8 cellular contexts compared by ENCODE assay signal in genomic region chr9:37080165-37080627, GRCh38. TPM values are rescaled to one million over a fixed set of nuclear protein-coding genes. Genes with fewer than 3 reads are reported as not detected.
DNase-seq lines count a peak whose midpoint lies in the region; ATAC-seq and TF ChIP-seq lines count a peak whose summit lies in the region.
"Not testable (repeated sequence)": the region's sequence is repeated elsewhere in the genome, so short reads cannot be mapped to it uniquely, and the experiment has no call there.

No MANE protein-coding gene starts in this region.

- DNase-seq in Karpas-422, upper lobe of right lung: not testable (repeated sequence)
- peak; percentile 37 for DNase-seq in activated CD4-positive, alpha-beta T cell treated with anti-CD3 and anti-CD28 coated beads for 48 hours
- peak; percentile 47 for DNase-seq in colonic mucosa

- H3K4me3 ChIP-seq in GM12875 (ENCODE audit: low read depth, low read length), result peak overlapping the region; percentile 97
- peak overlapping the region; percentile 92 for H3K4me3 ChIP-seq in Karpas-422 (ENCODE audit: low read length)
- peak overlapping the region; percentile 59 for H3K4me3 ChIP-seq in colonic mucosa
- H3K4me3 ChIP-seq in iPS-15b (ENCODE audit: low read depth, low read length), result peak overlapping the region; percentile 90
- peak overlapping the region; percentile 87 to 95 for H3K4me3 ChIP-seq in neutrophil (ENCODE audit: low read depth in 1 of 2, low read length in 1 of 2)
- H3K4me3 ChIP-seq in upper lobe of right lung, result peak overlapping the region; percentile 85

- not testable (repeated sequence) for H2AFZ ChIP-seq in Karpas-422 (ENCODE audit: low read length)

- not testable (repeated sequence) for H3K36me3 ChIP-seq in Karpas-422 (ENCODE audit: insufficient read depth, low read length); colonic mucosa; iPS-15b (ENCODE audit: control insufficient read depth, insufficient read depth, low read length); neutrophil; upper lobe of right lung

- H3K27ac ChIP-seq in Karpas-422 (ENCODE audit: low read length) (peak overlapping the region; percentile 78), colonic mucosa (peak overlapping the region; percentile 54), neutrophil (peak overlapping the region; percentile 89), upper lobe of right lung (peak overlapping the region; percentile 89)

- H3K27me3 ChIP-seq in Karpas-422 (ENCODE audit: low read length); colonic mucosa; iPS-15b (ENCODE audit: control insufficient read depth, insufficient read depth, low read length); upper lobe of right lung: not testable (repeated sequence)
- peaks cover 11% of the 10 kb centered on the region for H3K27me3 ChIP-seq in neutrophil

- H3K9me2 ChIP-seq in Karpas-422 (replicated peaks; ENCODE audit: insufficient read depth, low read length), result not testable (repeated sequence)

- H3K9me3 ChIP-seq in Karpas-422 (ENCODE audit: low read length); colonic mucosa; iPS-15b (ENCODE audit: control insufficient read depth, insufficient read depth, low read length); neutrophil; upper lobe of right lung: not testable (repeated sequence)

- intact Hi-C loops in colonic mucosa (cut with DNase I); upper lobe of right lung (cut with DNase I): not testable (repeated sequence)

- peaks cover 77% of the 10 kb centered on the region for H3K4me1 ChIP-seq in Karpas-422 (ENCODE audit: low read length)
- not testable (repeated sequence) for H3K4me1 ChIP-seq in colonic mucosa; iPS-15b (ENCODE audit: control insufficient read depth, insufficient read depth, low read length); upper lobe of right lung
- H3K4me1 ChIP-seq in neutrophil (ENCODE audit: control insufficient read depth in 1 of 2, insufficient read depth in 1 of 2, low read depth in 1 of 2, low read length in 1 of 2), result peaks cover 11 to 13% of the 10 kb centered on the region in 2 experiments

- peak overlapping the region; percentile 79 for H3K4me2 ChIP-seq in Karpas-422 (ENCODE audit: low read depth, low read length, poor library complexity, severe bottlenecking)

- not testable (repeated sequence) for H4K20me1 ChIP-seq in Karpas-422 (ENCODE audit: insufficient read depth, low read depth, low read length)

- ATAC-seq in HG02623 (IDR thresholded peaks at IDR 0.05; ENCODE audit: unreplicated experiment) (peak; percentile 2), upper lobe of right lung (peak; percentile 56)

- TF ChIP-seq CTCF in GM12875 (IDR thresholded peaks at IDR 0.05; ENCODE audit: borderline replicate concordance, insufficient read depth, low read depth, low read length); colonic mucosa (IDR thresholded peaks at IDR 0.05); neutrophil (IDR thresholded peaks at IDR 0.05); upper lobe of right lung (IDR thresholded peaks at IDR 0.05): not testable (repeated sequence)

- H3K79me2 ChIP-seq in Karpas-422 (ENCODE audit: low read length), result peaks cover 54% of the 10 kb centered on the region

- peak overlapping the region; percentile 97 for H3K9ac ChIP-seq in Karpas-422 (ENCODE audit: low read length)
- peak overlapping the region; percentile 76 to 91 for H3K9ac ChIP-seq in colonic mucosa (ENCODE audit: low read depth in 2 of 2, low read length in 2 of 2)
- H3K9ac ChIP-seq in iPS-15b (ENCODE audit: low read depth, low read length), result peak overlapping the region; percentile 68

RNA-seq across cellular contexts. Expression of gene ZCCHC7, which starts 40.2 kb away (rescaled TPM):
- total RNA-seq in Karpas-422 (2014; rRNA removed; shearing (Covaris generic); ENCODE audit: low replicate concordance), result 58.4 and 85.1 TPM in 2 replicates
- total RNA-seq in colonic mucosa, result 10 to 100 TPM; 14.6 to 15.9 TPM
- total RNA-seq in upper lobe of right lung, result 20.9 TPM

RNA-seq across cellular contexts. Expression of gene PAX5, which starts 46.1 kb away (rescaled TPM):
- 88.9 and 93.3 TPM in 2 replicates for total RNA-seq in Karpas-422 (2014; rRNA removed; shearing (Covaris generic); ENCODE audit: low replicate concordance)
- total RNA-seq in colonic mucosa (under 1 TPM; 0.08 to 0.32 TPM), upper lobe of right lung (0.23 TPM)

Comparison
In these comparisons a context has a peak if more than half of its experiments do, and no peak if none do; other contexts are left out.
1. RNA of gene PAX5, which starts 46.1 kb away (total RNA-seq): 88.9 to 93.3 TPM in Karpas-422; 0.08 to 0.32 TPM in colonic mucosa and 0.23 TPM in upper lobe of right lung (single experiment); every median in the first group is over 10 times any median in the second.
2. Peak in every context shown above with its lines, with median percentiles within 50 percentile points of each other: H3K4me3 ChIP-seq, H3K27ac ChIP-seq and H3K9ac ChIP-seq.